16 cellular contexts compared by ENCODE assay signal in the genomic region with DNA sequence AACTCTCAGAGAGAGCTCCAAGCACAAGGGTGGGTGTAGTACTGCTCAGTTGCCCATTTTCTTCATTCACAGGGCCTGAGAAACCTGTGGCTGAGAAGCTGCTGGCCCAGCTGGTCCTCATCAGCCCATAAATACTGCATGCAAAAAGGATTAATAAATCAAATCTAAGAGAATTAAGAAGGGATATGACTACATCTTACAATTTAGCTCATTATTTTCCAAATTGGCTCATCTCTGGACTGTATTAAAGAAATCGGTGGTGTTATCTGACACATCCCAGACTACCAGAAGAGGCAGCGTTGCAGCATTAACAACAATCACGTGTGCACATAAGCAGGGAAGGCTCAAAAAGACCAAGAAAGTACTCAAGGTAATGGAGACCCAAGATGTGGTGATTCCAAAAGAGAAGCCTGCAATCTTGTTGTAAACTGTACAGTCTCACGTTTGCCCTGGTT.
A peak's percentile ranks its signal among the peaks of the same experiment; 100 is the strongest.
DNase-seq lines count a peak whose midpoint lies in the region; TF ChIP-seq lines count a peak whose summit lies in the region.
"Had no signal": no experiment of that assay in that cellular context is flagged by ENCODE, and none has a peak within 500 bp of the region (broad histone marks: within the 10 kb centered on the region; RNA-seq: fewer than 3 reads in every experiment).

No MANE protein-coding gene starts in this region.

- no peak overlapping the region for H3K4me3 Mint-ChIP-seq in CD4-positive, alpha-beta memory T cell

- peaks cover 7 to 8% of the 10 kb centered on the region in 2 donors for H3K27me3 Mint-ChIP-seq in CD4-positive, alpha-beta memory T cell

- no peaks in the 10 kb centered on the region for H3K9me3 ChIP-seq in CD4-positive, alpha-beta memory T cell (ENCODE audit: control insufficient read depth in 1 of 2, low read length in 2 of 2)
- H3K9me3 ChIP-seq: SJSA1 had no signal

- CTCF ChIA-PET in CD4-positive, alpha-beta memory T cell (lab: Charles Lee; ENCODE audit: partially characterized antibody): no interaction called here

- intact Hi-C loops in CD4-positive, alpha-beta memory T cell (cut with micrococcal nuclease): no loop called here
- intact Hi-C loops in head of caudate nucleus (cut with DNase I): no loop called here

- no peaks in the 10 kb centered on the region for H3K4me1 ChIP-seq in CD4-positive, alpha-beta memory T cell (ENCODE audit: insufficient read depth, low read length)

- TF ChIP-seq CTCF in C4-2B (conservative IDR thresholded peaks at IDR 0.05): peak; percentile 31
- no peak for TF ChIP-seq CTCF in fibroblast of villous mesenchyme (IDR thresholded peaks at IDR 0.05; ENCODE audit: insufficient read depth, low read depth, low read length)

- H3K9me3 Mint-ChIP-seq in CD4-positive, alpha-beta memory T cell: peaks cover 0 to 1% (median 0%) of the 10 kb centered on the region in 8 donors

- H3K4me1 Mint-ChIP-seq in CD4-positive, alpha-beta memory T cell: no peaks in the 10 kb centered on the region

- H3K36me3 ChIP-seq in CD4-positive, alpha-beta memory T cell (ENCODE audit: insufficient read depth, low read length): no peaks in the 10 kb centered on the region
- H3K36me3 ChIP-seq: SJSA1 had no signal

- in situ Hi-C loops in SK-MEL-5 (cut with HindIII; ENCODE audit: low pct_unique_long_range_greater_than_20kb, low sequenced_read_pairs): no loop called here

- no peak overlapping the region for H3K27ac ChIP-seq in C4-2B
- H3K27ac ChIP-seq in CD4-positive, alpha-beta memory T cell (ENCODE audit: low read depth, low read length): no peak overlapping the region
- H3K27ac ChIP-seq: SJSA1 had no signal

- H3K27me3 ChIP-seq in CD4-positive, alpha-beta memory T cell (ENCODE audit: insufficient read depth, low read length): no peaks in the 10 kb centered on the region
- H3K27me3 ChIP-seq: SJSA1 had no signal

- DNase-seq in HuH-7 (ENCODE audit: low spot score): peak; percentile 23
- DNase-seq in SK-MEL-5 (ENCODE audit: low read depth, low spot score): peak; percentile 32
- peak; percentile 7 for DNase-seq in fibroblast of villous mesenchyme (ENCODE audit: low read depth)
- no peak for DNase-seq in GOT3 (lab: John Stamatoyannopoulos, UW)
- DNase-seq in CD4-positive, alpha-beta memory T cell: no peak
- DNase-seq in head of caudate nucleus: no peak
- DNase-seq in hepatic stellate cell (ENCODE audit: low spot score): no peak
- DNase-seq: activated CD4-positive, alpha-beta T cell treated with anti-CD3 and anti-CD28 coated beads for 48 hours; activated gamma-delta T cell treated with Interleukin-2 at 50 U/mL for 16 hours; central memory CD4-positive, alpha-beta T cell; COR-L47; islet precursor cell; MV-4-11; occipital lobe had no signal

- POLR2A ChIA-PET in CD4-positive, alpha-beta memory T cell (lab: Charles Lee; ENCODE audit: partially characterized antibody): no interaction called here

- H3K4me3 ChIP-seq in fibroblast of villous mesenchyme (ENCODE audit: low read depth, low read length): no peak overlapping the region
- no peak overlapping the region for H3K4me3 ChIP-seq in CD4-positive, alpha-beta memory T cell (ENCODE audit: low read length in 2 of 2)
- H3K4me3 ChIP-seq: SJSA1 had no signal

- H3K27ac Mint-ChIP-seq in CD4-positive, alpha-beta memory T cell: no peak overlapping the region

- no peaks in the 10 kb centered on the region for H3K36me3 Mint-ChIP-seq in CD4-positive, alpha-beta memory T cell

Comparison
In these comparisons a context has a peak if more than half of its experiments do, and no peak if none do; other contexts are left out.
1. DNase-seq: peak in HuH-7 (single experiment), SK-MEL-5 (single experiment) and fibroblast of villous mesenchyme (single experiment); none in GOT3 (single experiment), CD4-positive, alpha-beta memory T cell (0 of 5), head of caudate nucleus (0 of 42) and hepatic stellate cell (single experiment).